23 cellular contexts compared by ENCODE assay signal in genomic region chr10:130748409-130749057, GRCh38.
"Had no signal": no experiment of that assay in that cellular context is flagged by ENCODE, and none has a peak within 500 bp of the region (broad histone marks: within the 10 kb centered on the region; RNA-seq: fewer than 3 reads in every experiment).

No MANE protein-coding gene starts in this region.

- H3K27ac ChIP-seq: neural progenitor cell, prostate gland, tibial artery, uterus had no signal

- H3K4me3 ChIP-seq: lung, neural progenitor cell, prostate gland, tibial artery, uterus had no signal

- H3K4me1 ChIP-seq: prostate gland, tibial artery, uterus had no signal

- H3K36me3 ChIP-seq: neural progenitor cell, prostate gland, tibial artery, uterus had no signal

- H3K4me2 ChIP-seq: neural progenitor cell had no signal

- H3K9ac ChIP-seq: neural progenitor cell had no signal

- H3K9me3 ChIP-seq: prostate gland, tibial artery, uterus had no signal

- ATAC-seq: activated CD4-positive, alpha-beta T cell treated with anti-CD3 and anti-CD28 coated beads for 36 hours; activated naive CD8-positive, alpha-beta T cell treated with anti-CD3 and anti-CD28 coated beads, Interleukin-2, amount 50 U/mL, for 24 hours; activated T-cell treated with anti-CD3 and anti-CD28 coated beads, Interleukin-2, amount 50 U/mL, for 72 hours; naive thymus-derived CD4-positive, alpha-beta T cell; stimulated activated naive CD8-positive, alpha-beta T cell treated with anti-CD3 and anti-CD28 coated beads, Interleukin-15, Interleukin-2, amounts not matched to agents 100 U/mL and 50 U/mL, for 24 hours had no signal

- H3K27me3 ChIP-seq: neural progenitor cell, uterus had no signal

- DNase-seq: activated B cell treated with CpG ODN at 0.5 μM for 24 hours; activated CD4-positive, alpha-beta T cell treated with anti-CD3 and anti-CD28 coated beads for 36 hours; activated CD4-positive, alpha-beta T cell treated with anti-CD3 and anti-CD28 coated beads, Interleukin-2, amount 50 U/mL, for 4 hours; activated CD8-positive, alpha-beta memory T cell treated with anti-CD3 and anti-CD28 coated beads, Interleukin-2, amount 50 U/mL, for 48 hours; activated gamma-delta T cell; activated naive CD4-positive, alpha-beta T cell treated with anti-CD3 and anti-CD28 coated beads, Interleukin-2, amount 50 U/mL, for 16 hours; activated naive CD8-positive, alpha-beta T cell treated with anti-CD3 and anti-CD28 coated beads, Interleukin-2, amount 50 U/mL, for 24 hours; activated T-cell treated with anti-CD3 and anti-CD28 coated beads, Interleukin-2, amount 50 U/mL, for 72 hours; effector CD8-positive, alpha-beta T cell; foreskin melanocyte; glutamatergic neuron; hippocampal formation; naive thymus-derived CD4-positive, alpha-beta T cell; stimulated activated CD4-positive, alpha-beta T cell treated with anti-CD3 and anti-CD28 coated beads, Interleukin-12 subunit alpha, Interleukin-12 subunit beta, amount 100 ng/mL, for 4 hours; stimulated activated CD4-positive, alpha-beta T cell treated with anti-CD3 and anti-CD28 coated beads, Interleukin-4, amount 100 ng/mL, for 4 hours; stimulated activated naive CD8-positive, alpha-beta T cell treated with anti-CD3 and anti-CD28 coated beads, Interleukin-15, Interleukin-2, amounts not matched to agents 100 U/mL and 50 U/mL, for 24 hours; substantia nigra; T1000 had no signal
